8 cellular contexts compared by ENCODE assay signal in the genomic region with DNA sequence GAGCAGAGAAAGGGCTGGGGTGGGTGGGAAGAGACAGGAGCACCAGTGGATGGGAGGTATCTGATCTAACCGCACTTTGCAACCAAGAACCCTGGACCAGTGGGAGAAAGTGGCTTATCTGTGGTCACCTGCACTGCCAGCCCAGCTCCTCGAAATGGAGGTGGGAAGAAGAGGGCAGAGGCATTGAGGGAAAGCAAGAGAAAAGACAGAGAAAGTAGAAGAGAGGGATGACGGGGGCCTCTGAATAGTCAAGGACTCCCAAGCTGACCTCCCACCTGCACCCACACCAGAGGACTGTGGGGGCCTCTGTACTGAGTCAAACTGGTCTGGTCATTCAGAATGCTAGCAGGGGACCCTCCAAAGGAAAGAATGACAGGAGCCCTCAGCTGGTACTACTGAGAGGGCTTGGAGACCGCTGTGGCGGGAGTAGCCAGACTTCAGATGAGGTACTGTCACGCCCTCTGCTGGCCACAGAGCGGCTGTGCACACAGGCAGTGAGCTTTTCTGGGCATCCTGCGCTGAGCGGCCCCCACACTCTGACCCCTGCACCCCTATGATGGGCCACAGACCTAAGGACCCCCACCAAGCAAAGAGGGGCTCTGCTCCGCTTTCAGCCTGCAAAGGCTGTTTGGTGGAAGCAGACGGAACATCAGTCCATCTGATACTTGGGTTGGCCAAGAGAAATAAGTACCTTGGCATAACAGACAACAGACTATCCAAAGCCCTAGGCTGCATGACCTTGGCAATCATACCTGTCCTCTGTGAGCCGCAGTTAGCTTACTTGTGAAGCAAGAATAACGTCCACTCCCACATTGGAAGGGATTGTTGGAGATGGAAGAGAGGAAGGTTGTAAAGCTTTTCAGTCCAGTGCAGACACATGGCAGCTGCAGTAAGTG.
DNase-seq lines count a peak whose midpoint lies in the region; ATAC-seq and TF ChIP-seq lines count a peak whose summit lies in the region.

No MANE protein-coding gene starts in this region.

- intact Hi-C loops in heart left ventricle (cut with DNase I), result loop anchor here (1.0 to 10.0 kb wide), 14 partner anchors 107 to 272 kb away; partner anchors contain the start of gene COL13A1 (in 6 of the 10)
- intact Hi-C loops in vagina (cut with DNase I), result loop anchor here (5.0 to 10.0 kb wide), 2 partner anchors 110 to 262 kb away; partner anchors contain the start of gene COL13A1

- no peak overlapping the region for H3K27ac ChIP-seq in heart left ventricle
- no peak overlapping the region for H3K27ac ChIP-seq in vagina

- H3K27me3 ChIP-seq in GM06990 (replicated peaks; ENCODE audit: control insufficient read depth, insufficient read depth, low read length), result peaks cover 12% of the 10 kb centered on the region
- H3K27me3 ChIP-seq in heart left ventricle, result no peaks in the 10 kb centered on the region
- H3K27me3 ChIP-seq in vagina, result no peaks in the 10 kb centered on the region

- H3K36me3 ChIP-seq in GM06990 (ENCODE audit: control insufficient read depth, insufficient read depth, low read length), result no peaks in the 10 kb centered on the region
- no peaks in the 10 kb centered on the region for H3K36me3 ChIP-seq in heart left ventricle
- H3K36me3 ChIP-seq in vagina, result no peaks in the 10 kb centered on the region

- DNase-seq in GM06990 (ENCODE audit: extremely low read depth, insufficient read length) (peak; percentile 28), KG1 (lab: John Stamatoyannopoulos, UW) (peak; percentile 17), SKM-1 (lab: John Stamatoyannopoulos, UW; ENCODE audit: unreplicated experiment) (peak; percentile 54), heart left ventricle (peak; percentile 62 to 79 (median 69)), pulmonary artery endothelial cell (ENCODE audit: low read depth, low spot score) (peak; percentile 19), vagina (ENCODE audit: extremely low spot score in 2 of 2) (no peak)
- peak; percentile 7 for DNase-seq in activated naive CD8-positive, alpha-beta T cell treated with anti-CD3 and anti-CD28 coated beads, Interleukin-2, amount 50 U/mL, for 16 hours (ENCODE audit: low read depth, low spot score)

- ATAC-seq in heart left ventricle (peak; percentile 46 to 85 (median 78)), GM21737 (IDR thresholded peaks at IDR 0.05; ENCODE audit: unreplicated experiment) (no peak)

- peaks cover 0 to 28% (median 10%) of the 10 kb centered on the region in 12 donors for H3K4me1 ChIP-seq in heart left ventricle
- H3K4me1 ChIP-seq in vagina, result peaks cover 40% of the 10 kb centered on the region

- H3K4me3 ChIP-seq in GM06990 (replicated peaks; ENCODE audit: low read depth, low read length) (no peak overlapping the region), heart left ventricle (no peak overlapping the region), vagina (no peak overlapping the region)

- TF ChIP-seq POLR2A in heart left ventricle (IDR thresholded peaks at IDR 0.05) (no peak), vagina (IDR thresholded peaks at IDR 0.05) (no peak)

- 24 to 38% (median 30%) methylated on average over 9 to 13 of the region's 13 CpGs for WGBS in heart left ventricle, 4 donors

- peak; percentile 94 for TF ChIP-seq CTCF in GM06990 (IDR thresholded peaks at IDR 0.05; ENCODE audit: insufficient read depth, low read length, poor library complexity, severe bottlenecking)
- TF ChIP-seq CTCF in heart left ventricle (IDR thresholded peaks at IDR 0.05), result peak; percentile 87 to 96 (median 92)
- TF ChIP-seq CTCF in vagina (IDR thresholded peaks at IDR 0.05), result peak; percentile 85 to 94 (median 92)

- H3K9me3 ChIP-seq in heart left ventricle, result no peaks in the 10 kb centered on the region
- H3K9me3 ChIP-seq in vagina, result no peaks in the 10 kb centered on the region

Comparison
In these comparisons a context has a peak if more than half of its experiments do, and no peak if none do; other contexts are left out.
1. DNase-seq: peak in GM06990 (single experiment), KG1 (single experiment), SKM-1 (single experiment), activated naive CD8-positive, alpha-beta T cell treated with anti-CD3 and anti-CD28 coated beads, Interleukin-2, amount 50 U/mL, for 16 hours (single experiment), heart left ventricle (5 of 5) and pulmonary artery endothelial cell (single experiment); none in vagina (0 of 2).
2. Peak in every context shown above with its lines, with median percentiles within 50 percentile points of each other: CTCF ChIP-seq.